In the genomic region with DNA sequence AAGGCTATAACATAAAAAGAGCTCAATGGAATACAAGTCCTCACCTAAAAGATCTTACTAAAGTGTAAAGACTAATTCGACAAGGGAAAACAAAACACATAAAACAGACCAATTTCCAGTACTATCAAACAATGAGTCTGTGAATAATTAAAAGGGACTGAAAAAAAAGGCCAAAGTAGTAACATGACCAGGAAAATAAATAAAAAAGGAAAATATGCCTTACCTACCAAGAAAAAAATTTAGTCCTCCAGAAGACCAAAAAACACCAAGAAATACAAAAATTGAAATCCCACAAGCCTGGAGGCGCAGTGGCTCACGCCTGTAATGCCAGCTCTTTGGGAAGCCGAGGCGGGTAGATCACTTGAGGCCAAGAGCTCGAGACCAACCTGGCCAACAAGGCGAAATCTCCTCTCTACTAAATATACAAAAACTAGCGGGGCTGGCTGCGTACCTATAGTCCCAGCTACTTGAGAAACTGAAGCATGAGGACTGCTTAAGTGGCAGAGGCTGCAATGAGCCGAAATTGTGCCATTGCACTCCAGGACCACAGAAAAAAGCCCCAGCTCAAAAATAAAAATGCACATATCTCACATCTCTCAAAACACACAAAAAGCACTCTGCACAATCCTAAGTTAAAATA, we compare ENCODE assay signal across 8 cellular contexts.
A peak's percentile ranks its signal among the peaks of the same experiment; 100 is the strongest.
DNase-seq lines count a peak whose midpoint lies in the region; ATAC-seq and TF ChIP-seq lines count a peak whose summit lies in the region.

No MANE protein-coding gene starts in this region.

- H3K4me3 ChIP-seq in ectodermal cell (ENCODE audit: insufficient read depth, low read depth, low read length) (no peak overlapping the region), neural progenitor cell (no peak overlapping the region), uterus (peak overlapping the region; percentile 31 to 34)

- peaks cover 4% of the 10 kb centered on the region for H3K4me1 Mint-ChIP-seq in neural progenitor cell

- ATAC-seq in GM21526 (IDR thresholded peaks at IDR 0.05; ENCODE audit: low FRiP score, unreplicated experiment) (peak; percentile 58), SK-N-SH treated with all-trans-retinoic acid at 6 μM for 48 hours (no peak)

- H3K9me3 Mint-ChIP-seq in neural progenitor cell = no peaks in the 10 kb centered on the region

- H3F3A ChIP-seq in neural progenitor cell (ENCODE audit: low read depth) = peaks cover 35% of the 10 kb centered on the region

- H3K4me3 Mint-ChIP-seq in neural progenitor cell = peak overlapping the region; percentile 3

- peak overlapping the region; percentile 16 for H3K27ac Mint-ChIP-seq in neural progenitor cell

- H3K9me3 ChIP-seq in ectodermal cell (ENCODE audit: control insufficient read depth, low read length) = no peaks in the 10 kb centered on the region
- no peaks in the 10 kb centered on the region for H3K9me3 ChIP-seq in neural progenitor cell (ENCODE audit: low read depth)
- no peaks in the 10 kb centered on the region for H3K9me3 ChIP-seq in uterus

- no peaks in the 10 kb centered on the region for H3K79me2 ChIP-seq in neural progenitor cell (ENCODE audit: low read depth)

- H3K4me1 ChIP-seq in ectodermal cell (ENCODE audit: control insufficient read depth, insufficient read depth, low read length) (peaks cover 6% of the 10 kb centered on the region), neural progenitor cell (no peaks in the 10 kb centered on the region), uterus (no peaks in the 10 kb centered on the region)

- no peaks in the 10 kb centered on the region for H3K27me3 ChIP-seq in ectodermal cell (ENCODE audit: control insufficient read depth, insufficient read depth, low read length, poor library complexity, severe bottlenecking)
- H3K27me3 ChIP-seq in neural progenitor cell = no peaks in the 10 kb centered on the region
- no peaks in the 10 kb centered on the region for H3K27me3 ChIP-seq in uterus

- H3K36me3 ChIP-seq in ectodermal cell (ENCODE audit: control insufficient read depth, insufficient read depth, low read length) = no peaks in the 10 kb centered on the region
- no peaks in the 10 kb centered on the region for H3K36me3 ChIP-seq in neural progenitor cell
- no peaks in the 10 kb centered on the region for H3K36me3 ChIP-seq in uterus

- H3K9ac ChIP-seq in neural progenitor cell = no peak overlapping the region

- TF ChIP-seq CTCF in 22Rv1 (IDR thresholded peaks at IDR 0.05) (no peak), neural progenitor cell (IDR thresholded peaks at IDR 0.05) (no peak), uterus (IDR thresholded peaks at IDR 0.05) (no peak)

- peak; percentile 70 for DNase-seq in neural progenitor cell (ENCODE audit: low spot score)
- DNase-seq in uterus = peak in 1 of 2 donors; percentile 53
- no peak for DNase-seq in AG20443 (ENCODE audit: low spot score)
- no peak for DNase-seq in NCI-H774 (lab: John Stamatoyannopoulos, UW)

- no peaks in the 10 kb centered on the region for H3K36me3 Mint-ChIP-seq in neural progenitor cell

- no peak overlapping the region for H2AFZ ChIP-seq in neural progenitor cell (replicated peaks)

- no peaks in the 10 kb centered on the region for H4K20me1 ChIP-seq in neural progenitor cell (ENCODE audit: low read depth)

- peaks cover 2% of the 10 kb centered on the region for H3K27me3 Mint-ChIP-seq in neural progenitor cell (ENCODE audit: insufficient read depth, low read depth)

- intact Hi-C loops in uterus (cut with DNase I; ENCODE audit: low total_unique reads) = no loop called here

- peak overlapping the region; percentile 79 for H3K4me2 ChIP-seq in neural progenitor cell

- no peak for TF ChIP-seq POLR2A in uterus (IDR thresholded peaks at IDR 0.05)

- WGBS in ectodermal cell, 2 experiments = 47 to 53% methylated on average over 9 to 10 of the region's 10 CpGs

- H3K27ac ChIP-seq in 22Rv1 (peak overlapping the region; percentile 87), ectodermal cell (ENCODE audit: insufficient read depth, low read depth, low read length, poor library complexity, severe bottlenecking) (peak overlapping the region; percentile 100), neural progenitor cell (peak overlapping the region; percentile 99), uterus (peak overlapping the region; percentile 78 to 88)

TF ChIP-seq in SK-N-SH treated with all-trans-retinoic acid at 6 μM for 48 hours, 23 proteins besides CTCF, POLR2A, EP300 and RAD21:
- TF ChIP-seq ZFP3 (CRISPR knock-in tag; IDR thresholded peaks at IDR 0.05) = peak; percentile 90; the same call in 1 of the 2 replicates
- TF ChIP-seq, protein P1, sequence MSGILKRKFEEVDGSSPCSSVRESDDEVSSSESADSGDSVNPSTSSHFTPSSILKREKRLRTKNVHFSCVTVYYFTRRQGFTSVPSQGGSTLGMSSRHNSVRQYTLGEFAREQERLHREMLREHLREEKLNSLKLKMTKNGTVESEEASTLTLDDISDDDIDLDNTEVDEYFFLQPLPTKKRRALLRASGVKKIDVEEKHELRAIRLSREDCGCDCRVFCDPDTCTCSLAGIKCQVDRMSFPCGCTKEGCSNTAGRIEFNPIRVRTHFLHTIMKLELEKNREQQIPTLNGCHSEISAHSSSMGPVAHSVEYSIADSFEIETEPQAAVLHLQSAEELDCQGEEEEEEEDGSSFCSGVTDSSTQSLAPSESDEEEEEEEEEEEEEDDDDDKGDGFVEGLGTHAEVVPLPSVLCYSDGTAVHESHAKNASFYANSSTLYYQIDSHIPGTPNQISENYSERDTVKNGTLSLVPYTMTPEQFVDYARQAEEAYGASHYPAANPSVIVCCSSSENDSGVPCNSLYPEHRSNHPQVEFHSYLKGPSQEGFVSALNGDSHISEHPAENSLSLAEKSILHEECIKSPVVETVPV (CRISPR knock-in tag; IDR thresholded peaks at IDR 0.05) = no peak

Comparison
In these comparisons a context has a peak if more than half of its experiments do, and no peak if none do; other contexts are left out.
1. H3K4me3 ChIP-seq: peak in uterus (2 of 2); none in ectodermal cell (single experiment) and neural progenitor cell (single experiment).
2. Peak in every context shown above with its lines, with median percentiles within 50 percentile points of each other: H3K27ac ChIP-seq.